In the genomic region with DNA sequence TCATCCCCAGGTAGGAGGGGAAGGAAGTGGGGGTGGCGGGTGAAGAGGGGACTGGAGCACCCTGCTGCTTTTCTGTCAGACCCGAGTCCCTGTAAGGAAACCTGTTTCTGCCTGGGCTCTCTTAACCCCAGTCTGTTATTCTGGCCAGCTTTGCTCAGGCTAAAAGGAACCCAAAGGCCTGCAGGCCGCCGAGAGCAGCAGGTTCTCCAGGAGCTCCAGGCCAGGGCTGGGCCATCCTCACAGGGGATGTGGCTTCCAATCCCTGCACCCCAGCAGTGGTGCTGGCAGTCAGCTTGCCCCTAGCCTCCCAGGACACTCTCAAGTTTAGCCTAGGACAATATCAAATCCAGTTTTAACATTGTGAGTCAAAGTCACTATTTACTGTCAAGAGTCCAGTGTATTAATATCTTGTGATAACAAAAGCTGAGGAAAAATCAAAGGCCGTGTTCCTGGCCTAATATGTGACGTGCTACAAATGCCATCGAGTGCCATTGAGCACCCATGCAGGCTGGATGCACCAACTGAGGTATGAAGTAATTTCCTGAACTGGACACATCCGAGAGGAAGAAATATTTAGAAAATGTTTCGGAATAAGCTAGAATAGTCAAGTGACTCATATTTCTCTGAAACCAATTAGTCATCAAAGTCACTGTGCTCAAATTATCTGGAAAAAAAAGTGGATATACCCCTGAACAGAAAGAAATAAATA, we compare ENCODE assay signal across 10 cellular contexts. TPM values are rescaled to one million over a fixed set of nuclear protein-coding genes. Genes with fewer than 3 reads are reported as not detected.
DNase-seq lines count a peak whose midpoint lies in the region; ATAC-seq and TF ChIP-seq lines count a peak whose summit lies in the region.
"Had no signal": no experiment of that assay in that cellular context is flagged by ENCODE, and none has a peak within 500 bp of the region (broad histone marks: within the 10 kb centered on the region; RNA-seq: fewer than 3 reads in every experiment).

No MANE protein-coding gene starts in this region.

- peak overlapping the region; percentile 76 to 89 for H3K27ac ChIP-seq in ascending aorta
- peak overlapping the region; percentile 74 to 93 (median 90) for H3K27ac ChIP-seq in heart left ventricle
- peak overlapping the region; percentile 77 for H3K27ac ChIP-seq in smooth muscle cell (ENCODE audit: low read depth)
- H3K27ac ChIP-seq in mesendoderm (ENCODE audit: low read depth, low read length), result no peak overlapping the region

- H3K27me3 ChIP-seq in H7 (ENCODE audit: control insufficient read depth, insufficient read depth, low read length) (no peaks in the 10 kb centered on the region), ascending aorta (no peaks in the 10 kb centered on the region), heart left ventricle (no peaks in the 10 kb centered on the region), smooth muscle cell (ENCODE audit: low read depth) (no peaks in the 10 kb centered on the region), mesendoderm (ENCODE audit: insufficient read depth, low read length, poor library complexity) (no peaks in the 10 kb centered on the region)

- intact Hi-C loops in ascending aorta (cut with DNase I) (loop anchor here (10.0 kb wide), 2 partner anchors 366 to 676 kb away; no protein-coding TSS in a partner anchor), heart left ventricle (cut with DNase I) (loop anchor here in 1 of 10 donors (5.0 kb wide), 1 partner anchor 36 kb away; the partner anchor contains the start of gene HUS1)

- H3K9me3 ChIP-seq in ascending aorta, result no peaks in the 10 kb centered on the region
- no peaks in the 10 kb centered on the region for H3K9me3 ChIP-seq in heart left ventricle
- H3K9me3 ChIP-seq in smooth muscle cell (replicated peaks; ENCODE audit: low read depth), result no peaks in the 10 kb centered on the region

- peak; percentile 61 for DNase-seq in H7
- peak in 1 of 2 donors; percentile 89 for DNase-seq in ascending aorta (ENCODE audit: low spot score in 2 of 2)
- peak in 4 of 5 donors; percentile 27 to 77 (median 54) for DNase-seq in heart left ventricle
- DNase-seq in smooth muscle cell (lab: John Stamatoyannopoulos, UW; ENCODE audit: unreplicated experiment), result no peak
- DNase-seq in mesendoderm, result no peak
- DNase-seq in ureter (ENCODE audit: low spot score), result no peak
- DNase-seq: activated B cell treated with CpG ODN at 0.5 μM for 24 hours, NCI-H2029 treated with DMSO at 0.1 percent for 48 hours had no signal

- H3K18ac ChIP-seq in mesendoderm (ENCODE audit: low read length), result no peak overlapping the region

- H3K56ac ChIP-seq in mesendoderm (ENCODE audit: low read length), result no peak overlapping the region

- peak overlapping the region; percentile 34 for H3K4me2 ChIP-seq in smooth muscle cell
- H3K4me2 ChIP-seq in mesendoderm (ENCODE audit: low read length), result no peak overlapping the region

- no peak overlapping the region for H4K8ac ChIP-seq in mesendoderm (ENCODE audit: low read depth, low read length)

- H3K79me2 ChIP-seq in smooth muscle cell (ENCODE audit: low read depth), result no peaks in the 10 kb centered on the region
- no peaks in the 10 kb centered on the region for H3K79me2 ChIP-seq in mesendoderm (ENCODE audit: control insufficient read depth, insufficient read depth, low read length)

- ATAC-seq in heart left ventricle (peak; percentile 51 to 78 (median 66)), HG02588 (IDR thresholded peaks at IDR 0.05; ENCODE audit: unreplicated experiment) (no peak)
- ATAC-seq in activated CD4-positive, CD25-positive, alpha-beta regulatory T cell treated with anti-CD3 and anti-CD28 coated beads, Interleukin-2, amount 50 U/mL, for 24 hours, result no peak

- H3K4me1 ChIP-seq in ascending aorta (peaks cover 7 to 16% of the 10 kb centered on the region in 2 donors), heart left ventricle (peaks cover 0 to 75% (median 40%) of the 10 kb centered on the region in 12 donors), smooth muscle cell (ENCODE audit: low read depth) (peaks cover 5% of the 10 kb centered on the region), mesendoderm (ENCODE audit: control insufficient read depth, low read depth, low read length) (no peaks in the 10 kb centered on the region)

- 22 to 29% (median 27%) methylated on average over 9 of the region's 9 CpGs for WGBS in heart left ventricle, 4 donors
- 49% methylated on average over 9 of the region's 9 CpGs for WGBS in smooth muscle cell (ENCODE audit: low lambda C conversion rate)
- WGBS in mesendoderm (ENCODE audit: extremely low coverage, insufficient coverage, low lambda C conversion rate), result no CpG with 5 or more reads among the region's 9 CpGs

- no peaks in the 10 kb centered on the region for H3F3A ChIP-seq in smooth muscle cell (ENCODE audit: low read depth)

- no peak overlapping the region for H2AFZ ChIP-seq in smooth muscle cell (ENCODE audit: low read depth)

- no peak overlapping the region for H2BK15ac ChIP-seq in mesendoderm (replicated peaks; ENCODE audit: low read depth)

- H2BK5ac ChIP-seq in mesendoderm (ENCODE audit: low read length), result no peak overlapping the region

- H4K20me1 ChIP-seq in smooth muscle cell (ENCODE audit: low read depth), result no peaks in the 10 kb centered on the region

- H3K36me3 ChIP-seq in H7 (replicated peaks; ENCODE audit: control insufficient read depth, insufficient read depth, low read length) (no peaks in the 10 kb centered on the region), ascending aorta (no peaks in the 10 kb centered on the region), heart left ventricle (peaks cover 0 to 4% (median 0%) of the 10 kb centered on the region in 9 donors), smooth muscle cell (ENCODE audit: low read depth) (no peaks in the 10 kb centered on the region), mesendoderm (ENCODE audit: control insufficient read depth, insufficient read depth, low read length) (no peaks in the 10 kb centered on the region)

- H2AK5ac ChIP-seq in mesendoderm (ENCODE audit: low read length), result no peak overlapping the region

- H3K9ac ChIP-seq in smooth muscle cell (ENCODE audit: low read depth) (peak overlapping the region; percentile 48), mesendoderm (ENCODE audit: low read length) (no peak overlapping the region)

- no peak overlapping the region for H3K4ac ChIP-seq in mesendoderm (ENCODE audit: low read depth, low read length)

- TF ChIP-seq POLR2A in heart left ventricle (IDR thresholded peaks at IDR 0.05), result no peak

- no peak for TF ChIP-seq CTCF in ascending aorta (IDR thresholded peaks at IDR 0.05)
- TF ChIP-seq CTCF in heart left ventricle (IDR thresholded peaks at IDR 0.05), result no peak
- TF ChIP-seq CTCF in smooth muscle cell (IDR thresholded peaks at IDR 0.05; ENCODE audit: borderline replicate concordance, insufficient read depth, poor library complexity, severe bottlenecking), result no peak

- no peak overlapping the region for H3K23ac ChIP-seq in mesendoderm (ENCODE audit: low read length)

- H2BK120ac ChIP-seq in mesendoderm (ENCODE audit: low read depth, low read length), result no peak overlapping the region

- no peaks in the 10 kb centered on the region for H3K79me1 ChIP-seq in mesendoderm (ENCODE audit: low read length)

- no peak overlapping the region for H3K4me3 ChIP-seq in H7 (ENCODE audit: insufficient read depth, low read depth, low read length)
- H3K4me3 ChIP-seq in ascending aorta, result no peak overlapping the region
- peak overlapping the region in 6 of 12 donors; percentile 11 to 30 (median 14) for H3K4me3 ChIP-seq in heart left ventricle
- no peak overlapping the region for H3K4me3 ChIP-seq in smooth muscle cell
- no peak overlapping the region for H3K4me3 ChIP-seq in mesendoderm (ENCODE audit: low read length)

- no peak overlapping the region for H4K5ac ChIP-seq in mesendoderm (ENCODE audit: low read length)

RNA-seq across cellular contexts. Expression of gene PKD1L1, which starts 7.0 kb away (rescaled TPM):
- 0.07 and 0.15 TPM in 2 replicates for total RNA-seq in H7 (2014; rRNA removed; shearing (Covaris generic))
- total RNA-seq in ascending aorta (1.1 TPM), heart left ventricle (1 to 10 TPM; 1.1 to 3.7 (median 2.5) TPM), smooth muscle cell (0.04 and 0.18 TPM in 2 replicates), ureter (5.9 TPM)
- polyA plus RNA-seq in heart left ventricle (1 to 10 TPM; 1.3 to 2.1 TPM), smooth muscle cell (0.06 TPM in 1 of 2 replicates, not detected in the other)
- 0.06 TPM for polyA plus RNA-seq in mesendoderm (2013, experiment 1 of 2)
- 0.07 TPM for polyA plus RNA-seq in mesendoderm (2013, experiment 2 of 2)

RNA-seq across cellular contexts. Expression of gene HUS1, which starts 38.1 kb away (rescaled TPM):
- total RNA-seq in H7 (2014; rRNA removed; shearing (Covaris generic)), result 12.2 and 15.9 TPM in 2 replicates
- total RNA-seq in ascending aorta, result 30.4 TPM
- total RNA-seq in heart left ventricle, result 10 to 100 TPM; 21.9 to 43.3 (median 27.5) TPM
- polyA plus RNA-seq in heart left ventricle, result 10 to 100 TPM; 10.9 to 20.0 TPM
- 35.8 and 39.1 TPM in 2 replicates for total RNA-seq in smooth muscle cell
- 13.2 and 17.4 TPM in 2 replicates for polyA plus RNA-seq in smooth muscle cell
- 24.9 TPM for polyA plus RNA-seq in mesendoderm (2013, experiment 1 of 2)
- 25.9 TPM for polyA plus RNA-seq in mesendoderm (2013, experiment 2 of 2)
- 43.1 TPM for total RNA-seq in ureter

Comparison
In these comparisons a context has a peak if more than half of its experiments do, and no peak if none do; other contexts are left out.
1. DNase-seq: peak in H7 (single experiment) and heart left ventricle (4 of 5); none in smooth muscle cell (single experiment), mesendoderm (single experiment) and ureter (single experiment).
2. ATAC-seq: peak in heart left ventricle (4 of 4); none in activated CD4-positive, CD25-positive, alpha-beta regulatory T cell treated with anti-CD3 and anti-CD28 coated beads, Interleukin-2, amount 50 U/mL, for 24 hours (0 of 2) and HG02588 (single experiment).